ENCODE assay signal across 10 cellular contexts in genomic region chr12:124352839-124353238, GRCh38. TPM values are rescaled to one million over a fixed set of nuclear protein-coding genes. Genes with fewer than 3 reads are reported as not detected.
DNase-seq lines count a peak whose midpoint lies in the region; ATAC-seq lines count a peak whose summit lies in the region.
"Had no signal": no experiment of that assay in that cellular context is flagged by ENCODE, and none has a peak within 500 bp of the region (broad histone marks: within the 10 kb centered on the region; RNA-seq: fewer than 3 reads in every experiment).

No MANE protein-coding gene starts in this region.

- no peak overlapping the region for H3K4me3 ChIP-seq in HAP-1
- H3K4me3 ChIP-seq: upper lobe of left lung had no signal

- no peaks in the 10 kb centered on the region for H3K9me3 ChIP-seq in HAP-1
- H3K9me3 ChIP-seq: upper lobe of left lung had no signal

- intact Hi-C loops in Right ventricle myocardium inferior (cut with DNase I) (no loop called here), cardiac septum (cut with DNase I) (no loop called here), left colon (cut with DNase I, micrococcal nuclease) (no loop called here)

- in situ Hi-C loops in HAP-1 (cut with MboI; ENCODE audit: low sequenced_read_pairs): no loop called here

- H3K4me1 ChIP-seq in HAP-1: no peaks in the 10 kb centered on the region

- peaks cover 30% of the 10 kb centered on the region for H3K36me3 ChIP-seq in HAP-1 (replicated peaks)

- DNase-seq in Right ventricle myocardium inferior (ENCODE audit: missing footprints) (peak; percentile 81), cardiac septum (ENCODE audit: low spot score) (no peak), amniotic epithelial cell (ENCODE audit: low read depth) (peak; percentile 21), left colon (peak; percentile 88 to 95), globus pallidus (ENCODE audit: low spot score) (no peak), AG08396 (ENCODE audit: low spot score) (no peak), HAP-1 (ENCODE audit: low spot score in 2 of 2) (no peak)
- DNase-seq: CD4-positive, CD25-positive, alpha-beta regulatory T cell had no signal

- ATAC-seq in Right ventricle myocardium inferior (peak; percentile 47), left colon (peak; percentile 95), GM21717 (IDR thresholded peaks at IDR 0.05; ENCODE audit: unreplicated experiment) (no peak)

- H3K27me3 ChIP-seq in HAP-1 (ENCODE audit: low read depth): no peaks in the 10 kb centered on the region
- H3K27me3 ChIP-seq: upper lobe of left lung had no signal

RNA-seq across cellular contexts. Expression of gene RFLNA, which starts 57.9 kb away (rescaled TPM):
- total RNA-seq in Right ventricle myocardium inferior: 0.19 TPM
- not detected for total RNA-seq in cardiac septum
- total RNA-seq in left colon: 10 to 100 TPM; 46.2 to 51.0 TPM
- total RNA-seq: CD4-positive, CD25-positive, alpha-beta regulatory T cell had no signal

Comparison
In these comparisons a context has a peak if more than half of its experiments do, and no peak if none do; other contexts are left out.
1. DNase-seq: peak in Right ventricle myocardium inferior (single experiment), amniotic epithelial cell (single experiment) and left colon (2 of 2); none in cardiac septum (single experiment), globus pallidus (single experiment), AG08396 (single experiment) and HAP-1 (0 of 2).
2. RNA of gene RFLNA, which starts 57.9 kb away (total RNA-seq): 46.2 to 51.0 TPM in left colon; 0.19 TPM in Right ventricle myocardium inferior (single experiment) and not detected in cardiac septum (single experiment); every median in the first group is over 10 times any median in the second.